ENCODE assay signal across 17 cellular contexts in genomic region chr6:17045581-17046322, GRCh38. TPM values are rescaled to one million over a fixed set of nuclear protein-coding genes. Genes with fewer than 3 reads are reported as not detected.
DNase-seq lines count a peak whose midpoint lies in the region; ATAC-seq and TF ChIP-seq lines count a peak whose summit lies in the region.
"Had no signal": no experiment of that assay in that cellular context is flagged by ENCODE, and none has a peak within 500 bp of the region (broad histone marks: within the 10 kb centered on the region; RNA-seq: fewer than 3 reads in every experiment).

No MANE protein-coding gene starts in this region.

- no peak overlapping the region for H3K9ac ChIP-seq in neural progenitor cell
- H3K9ac ChIP-seq: KMS-11 had no signal

- no peak overlapping the region for H3K27ac ChIP-seq in neural progenitor cell
- H3K27ac ChIP-seq: KMS-11 had no signal

- no peaks in the 10 kb centered on the region for H3K36me3 Mint-ChIP-seq in neural progenitor cell
- H3K36me3 Mint-ChIP-seq: natural killer cell had no signal

- H3K36me3 ChIP-seq in MG63 (no peaks in the 10 kb centered on the region), neural progenitor cell (no peaks in the 10 kb centered on the region)

- peaks cover 10% of the 10 kb centered on the region for H3K4me1 ChIP-seq in neural progenitor cell

- H3K27ac Mint-ChIP-seq in neural progenitor cell, result no peak overlapping the region
- H3K27ac Mint-ChIP-seq: dendritic cell treated with granulocyte-macrophage colony-stimulating factor and Interleukin-4, amounts not matched to agents 40 ng/mL and 50 ng/mL, for 4 days; natural killer cell; stimulated activated naive CD8-positive, alpha-beta T cell treated with anti-CD3 and anti-CD28 coated beads, Interleukin-15, amount 100 ng/mL, for 72 hours had no signal

- H3K4me3 ChIP-seq in MG63 (no peak overlapping the region), neural progenitor cell (no peak overlapping the region)

- H3K4me1 Mint-ChIP-seq in neural progenitor cell, result peaks cover 6% of the 10 kb centered on the region
- H3K4me1 Mint-ChIP-seq: natural killer cell; stimulated activated naive CD8-positive, alpha-beta T cell treated with anti-CD3 and anti-CD28 coated beads, Interleukin-15, amount 100 ng/mL, for 72 hours had no signal

- H3K27me3 ChIP-seq in MG63 (no peaks in the 10 kb centered on the region), neural progenitor cell (no peaks in the 10 kb centered on the region)

- no peaks in the 10 kb centered on the region for H4K20me1 ChIP-seq in neural progenitor cell (ENCODE audit: low read depth)

- no peaks in the 10 kb centered on the region for H3K9me3 Mint-ChIP-seq in neural progenitor cell
- H3K9me3 Mint-ChIP-seq: dendritic cell treated with granulocyte-macrophage colony-stimulating factor and Interleukin-4, amounts not matched to agents 40 ng/mL and 50 ng/mL, for 4 days; natural killer cell; stimulated activated naive CD8-positive, alpha-beta T cell treated with anti-CD3 and anti-CD28 coated beads, Interleukin-15, amount 100 ng/mL, for 72 hours had no signal

- no peaks in the 10 kb centered on the region for H3K79me2 ChIP-seq in neural progenitor cell (ENCODE audit: low read depth)

- DNase-seq in Ammon's horn (ENCODE audit: low spot score), result peak; percentile 46
- DNase-seq in MG63, result peak; percentile 39
- peak; percentile 59 for DNase-seq in fibroblast of gingiva (ENCODE audit: low read depth)
- no peak for DNase-seq in neural progenitor cell (ENCODE audit: low spot score)
- DNase-seq in GM13976 (ENCODE audit: low spot score), result no peak
- DNase-seq: activated gamma-delta T cell treated with Interleukin-2 at 50 U/mL for 16 hours; COR-L47; natural killer cell; NCI-H2171 treated with DMSO at 0.1 percent for 48 hours; stimulated activated CD4-positive, alpha-beta T cell treated with anti-CD3 and anti-CD28 coated beads, Interleukin-2, amount 100 ng/mL, for 24 hours; stimulated activated naive CD8-positive, alpha-beta T cell treated with anti-CD3 and anti-CD28 coated beads, Interleukin-15, amount 100 ng/mL, for 72 hours had no signal

- TF ChIP-seq CTCF in neural progenitor cell (IDR thresholded peaks at IDR 0.05) (no peak), GM13976 (IDR thresholded peaks at IDR 0.05; ENCODE audit: borderline replicate concordance, control extremely low read depth, extremely low read depth, insufficient read depth, missing control alignments) (no peak)

- in situ Hi-C loops in GM13976 (cut with MboI; ENCODE audit: low sequenced_read_pairs, unreplicated experiment), result no loop called here

- H3K9me3 ChIP-seq in MG63 (no peaks in the 10 kb centered on the region), neural progenitor cell (ENCODE audit: low read depth) (no peaks in the 10 kb centered on the region)

- no peaks in the 10 kb centered on the region for H3K27me3 Mint-ChIP-seq in neural progenitor cell (ENCODE audit: insufficient read depth, low read depth)

- no peak for ATAC-seq in HG03565 (IDR thresholded peaks at IDR 0.05; ENCODE audit: unreplicated experiment)
- no peak for ATAC-seq in GM21528 (IDR thresholded peaks at IDR 0.05; ENCODE audit: low FRiP score, unreplicated experiment)
- no peak for ATAC-seq in GM19035 (IDR thresholded peaks at IDR 0.05; ENCODE audit: unreplicated experiment)
- ATAC-seq: natural killer cell; stimulated activated naive CD8-positive, alpha-beta T cell treated with anti-CD3 and anti-CD28 coated beads, Interleukin-15, amount 100 ng/mL, for 72 hours had no signal

- H3K4me2 ChIP-seq in neural progenitor cell, result no peak overlapping the region
- H3K4me2 ChIP-seq: KMS-11 had no signal

- H3K4me3 Mint-ChIP-seq in neural progenitor cell, result no peak overlapping the region
- H3K4me3 Mint-ChIP-seq: dendritic cell treated with granulocyte-macrophage colony-stimulating factor and Interleukin-4, amounts not matched to agents 40 ng/mL and 50 ng/mL, for 4 days; natural killer cell; stimulated activated naive CD8-positive, alpha-beta T cell treated with anti-CD3 and anti-CD28 coated beads, Interleukin-15, amount 100 ng/mL, for 72 hours had no signal

- no peaks in the 10 kb centered on the region for H3F3A ChIP-seq in neural progenitor cell (ENCODE audit: low read depth)

- peak overlapping the region; percentile 17 for H2AFZ ChIP-seq in neural progenitor cell (replicated peaks)

RNA-seq across cellular contexts. Expression of gene STMND1, which starts 56.1 kb away (rescaled TPM):
- not detected in 2 replicates for total RNA-seq in MG63 (2014; rRNA removed; shearing (Covaris generic); ENCODE audit: low replicate concordance)
- not detected in 2 replicates for total RNA-seq in neural progenitor cell (ENCODE audit: low replicate concordance)
- total RNA-seq: natural killer cell, SK-MEL-5 had no signal

Comparison
In these comparisons a context has a peak if more than half of its experiments do, and no peak if none do; other contexts are left out.
1. DNase-seq: peak in Ammon's horn (single experiment), MG63 (single experiment) and fibroblast of gingiva (single experiment); none in neural progenitor cell (single experiment) and GM13976 (single experiment).